Comparison of ENCODE assay signal across 8 cellular contexts in genomic region chrX:78652971-78653822, GRCh38. TPM values are rescaled to one million over a fixed set of nuclear protein-coding genes. Genes with fewer than 3 reads are reported as not detected.
A peak's percentile ranks its signal among the peaks of the same experiment; 100 is the strongest.
DNase-seq lines count a peak whose midpoint lies in the region; ATAC-seq and TF ChIP-seq lines count a peak whose summit lies in the region.

No MANE protein-coding gene starts in this region.

- no peaks in the 10 kb centered on the region for H3K36me3 ChIP-seq in effector memory CD4-positive, alpha-beta T cell (ENCODE audit: control insufficient read depth, insufficient read depth, low read length)

- H3K9me3 ChIP-seq in effector memory CD4-positive, alpha-beta T cell (ENCODE audit: control insufficient read depth, low read length), result no peaks in the 10 kb centered on the region

- H3K27ac Mint-ChIP-seq in activated CD4-positive, alpha-beta memory T cell treated with anti-CD3 and anti-CD28 coated beads, Interleukin-2, amount 10 ng/mL, durations not matched to agents 7 days and 5 days, result peak overlapping the region; percentile 88
- no peak overlapping the region for H3K27ac Mint-ChIP-seq in activated CD4-positive, alpha-beta memory T cell treated with anti-CD3 and anti-CD28 coated beads for 36 hours
- H3K27ac Mint-ChIP-seq in activated B cell treated with CpG ODN at 0.5 μM for 24 hours (no peak overlapping the region), mesothelial cell of epicardium (peak overlapping the region; percentile 62)

- CTCF ChIA-PET in activated CD4-positive, alpha-beta memory T cell treated with anti-CD3 and anti-CD28 coated beads, Interleukin-2, amount 10 ng/mL, durations not matched to agents 7 days and 5 days (lab: Charles Lee), result no interaction called here
- CTCF ChIA-PET in activated CD4-positive, alpha-beta memory T cell treated with anti-CD3 and anti-CD28 coated beads for 36 hours (lab: Charles Lee), result no interaction called here
- CTCF ChIA-PET in activated B cell treated with CpG ODN at 0.5 μM for 24 hours (lab: Charles Lee), result no interaction called here

- H3K36me3 Mint-ChIP-seq in activated CD4-positive, alpha-beta memory T cell treated with anti-CD3 and anti-CD28 coated beads, Interleukin-2, amount 10 ng/mL, durations not matched to agents 7 days and 5 days (ENCODE audit: low read depth), result peaks cover 8% of the 10 kb centered on the region
- H3K36me3 Mint-ChIP-seq in activated CD4-positive, alpha-beta memory T cell treated with anti-CD3 and anti-CD28 coated beads for 36 hours, result no peaks in the 10 kb centered on the region
- H3K36me3 Mint-ChIP-seq in activated B cell treated with CpG ODN at 0.5 μM for 24 hours (ENCODE audit: low read depth) (no peaks in the 10 kb centered on the region), mesothelial cell of epicardium (no peaks in the 10 kb centered on the region)

- POLR2A ChIA-PET in activated CD4-positive, alpha-beta memory T cell treated with anti-CD3 and anti-CD28 coated beads, Interleukin-2, amount 10 ng/mL, durations not matched to agents 7 days and 5 days (lab: Charles Lee), result interaction anchor here (0.7 to 1.0 kb wide), 2 partner anchors 57 to 140 kb away, joined by 3 read pairs; no protein-coding TSS in a partner anchor
- POLR2A ChIA-PET in activated CD4-positive, alpha-beta memory T cell treated with anti-CD3 and anti-CD28 coated beads for 36 hours (lab: Charles Lee), result interaction anchor here (0.6 kb wide), 1 partner anchor 263 kb away, joined by 3 read pairs; no protein-coding TSS in a partner anchor
- POLR2A ChIA-PET in activated B cell treated with CpG ODN at 0.5 μM for 24 hours (lab: Charles Lee), result no interaction called here

- no peaks in the 10 kb centered on the region for H3K27me3 ChIP-seq in effector memory CD4-positive, alpha-beta T cell (replicated peaks; ENCODE audit: control insufficient read depth, insufficient read depth, low read length, poor library complexity, severe bottlenecking)

- no peak for TF ChIP-seq CTCF in activated B cell treated with CpG ODN at 0.5 μM for 24 hours (IDR thresholded peaks at IDR 0.05)
- no peak for TF ChIP-seq CTCF in mesothelial cell of epicardium (IDR thresholded peaks at IDR 0.05; ENCODE audit: unreplicated experiment)

- H3K4me3 Mint-ChIP-seq in activated CD4-positive, alpha-beta memory T cell treated with anti-CD3 and anti-CD28 coated beads, Interleukin-2, amount 10 ng/mL, durations not matched to agents 7 days and 5 days, result peak overlapping the region; percentile 67
- H3K4me3 Mint-ChIP-seq in activated CD4-positive, alpha-beta memory T cell treated with anti-CD3 and anti-CD28 coated beads for 36 hours, result no peak overlapping the region
- H3K4me3 Mint-ChIP-seq in activated B cell treated with CpG ODN at 0.5 μM for 24 hours, result no peak overlapping the region
- no peak overlapping the region for H3K4me3 Mint-ChIP-seq in mesothelial cell of epicardium

- H3K27ac ChIP-seq in effector memory CD4-positive, alpha-beta T cell (ENCODE audit: insufficient read depth, low read length, poor library complexity, severe bottlenecking), result no peak overlapping the region

- peaks cover under 1% of the 10 kb centered on the region for H3K9me3 Mint-ChIP-seq in activated CD4-positive, alpha-beta memory T cell treated with anti-CD3 and anti-CD28 coated beads, Interleukin-2, amount 10 ng/mL, durations not matched to agents 7 days and 5 days
- peaks cover under 1% of the 10 kb centered on the region for H3K9me3 Mint-ChIP-seq in activated CD4-positive, alpha-beta memory T cell treated with anti-CD3 and anti-CD28 coated beads for 36 hours
- H3K9me3 Mint-ChIP-seq in activated B cell treated with CpG ODN at 0.5 μM for 24 hours (peaks cover 1% of the 10 kb centered on the region), mesothelial cell of epicardium (peaks cover 2% of the 10 kb centered on the region)

- no peak for DNase-seq in activated CD4-positive, alpha-beta memory T cell treated with anti-CD3 and anti-CD28 coated beads, Interleukin-2, amount 10 ng/mL, durations not matched to agents 7 days and 5 days
- DNase-seq in activated CD4-positive, alpha-beta memory T cell treated with anti-CD3 and anti-CD28 coated beads for 36 hours, result no peak
- DNase-seq in activated B cell treated with CpG ODN at 0.5 μM for 24 hours (no peak), mesothelial cell of epicardium (ENCODE audit: low spot score in 2 of 2, unreplicated experiment in 2 of 2) (no peak), NCI-H2081 (lab: John Stamatoyannopoulos, UW) (no peak)
- no peak for DNase-seq in effector memory CD4-positive, alpha-beta T cell

- ATAC-seq in HG03432 (IDR thresholded peaks at IDR 0.05; ENCODE audit: unreplicated experiment) (peak; percentile 64), activated B cell treated with CpG ODN at 0.5 μM for 24 hours (ENCODE audit: low read depth) (peak; percentile 42), HG03439 (IDR thresholded peaks at IDR 0.05; ENCODE audit: unreplicated experiment) (no peak)

- H3K27me3 Mint-ChIP-seq in activated CD4-positive, alpha-beta memory T cell treated with anti-CD3 and anti-CD28 coated beads, Interleukin-2, amount 10 ng/mL, durations not matched to agents 7 days and 5 days, result no peaks in the 10 kb centered on the region
- no peaks in the 10 kb centered on the region for H3K27me3 Mint-ChIP-seq in activated CD4-positive, alpha-beta memory T cell treated with anti-CD3 and anti-CD28 coated beads for 36 hours
- H3K27me3 Mint-ChIP-seq in activated B cell treated with CpG ODN at 0.5 μM for 24 hours, result no peaks in the 10 kb centered on the region
- no peaks in the 10 kb centered on the region for H3K27me3 Mint-ChIP-seq in mesothelial cell of epicardium (ENCODE audit: low read depth)

- peaks cover 42% of the 10 kb centered on the region for H3K4me1 Mint-ChIP-seq in activated CD4-positive, alpha-beta memory T cell treated with anti-CD3 and anti-CD28 coated beads, Interleukin-2, amount 10 ng/mL, durations not matched to agents 7 days and 5 days
- peaks cover 17% of the 10 kb centered on the region for H3K4me1 Mint-ChIP-seq in activated CD4-positive, alpha-beta memory T cell treated with anti-CD3 and anti-CD28 coated beads for 36 hours (ENCODE audit: low read depth)
- H3K4me1 Mint-ChIP-seq in activated B cell treated with CpG ODN at 0.5 μM for 24 hours, result peaks cover 12% of the 10 kb centered on the region
- H3K4me1 Mint-ChIP-seq in mesothelial cell of epicardium, result peaks cover 8% of the 10 kb centered on the region

- no peak overlapping the region for H3K4me3 ChIP-seq in effector memory CD4-positive, alpha-beta T cell (ENCODE audit: insufficient read depth, low read depth, low read length, poor library complexity, severe bottlenecking)

- no peaks in the 10 kb centered on the region for H3K4me1 ChIP-seq in effector memory CD4-positive, alpha-beta T cell (ENCODE audit: control insufficient read depth, insufficient read depth, low read length, poor library complexity, severe bottlenecking)

- intact Hi-C loops in activated CD4-positive, alpha-beta memory T cell treated with anti-CD3 and anti-CD28 coated beads for 36 hours (cut with micrococcal nuclease), result loop anchor here (5.0 to 10.0 kb wide), 2 partner anchors 136 to 432 kb away; no protein-coding TSS in a partner anchor
- intact Hi-C loops in activated B cell treated with CpG ODN at 0.5 μM for 24 hours (cut with micrococcal nuclease), result no loop called here

RNA-seq across cellular contexts. Expression of gene RTL3, which starts 5.9 kb away (rescaled TPM):
- not detected for total RNA-seq in activated CD4-positive, alpha-beta memory T cell treated with anti-CD3 and anti-CD28 coated beads, Interleukin-2, amount 10 ng/mL, durations not matched to agents 7 days and 5 days
- not detected for total RNA-seq in activated CD4-positive, alpha-beta memory T cell treated with anti-CD3 and anti-CD28 coated beads for 36 hours
- not detected in 2 replicates for total RNA-seq in activated B cell treated with CpG ODN at 0.5 μM for 24 hours
- not detected in 3 replicates for total RNA-seq in mesothelial cell of epicardium

Comparison
In these comparisons a context has a peak if more than half of its experiments do, and no peak if none do; other contexts are left out.
1. H3K27ac Mint-ChIP-seq: peak in activated CD4-positive, alpha-beta memory T cell treated with anti-CD3 and anti-CD28 coated beads, Interleukin-2, amount 10 ng/mL, durations not matched to agents 7 days and 5 days (single experiment) and mesothelial cell of epicardium (single experiment); none in activated CD4-positive, alpha-beta memory T cell treated with anti-CD3 and anti-CD28 coated beads for 36 hours (single experiment) and activated B cell treated with CpG ODN at 0.5 μM for 24 hours (single experiment).